In the genomic region with DNA sequence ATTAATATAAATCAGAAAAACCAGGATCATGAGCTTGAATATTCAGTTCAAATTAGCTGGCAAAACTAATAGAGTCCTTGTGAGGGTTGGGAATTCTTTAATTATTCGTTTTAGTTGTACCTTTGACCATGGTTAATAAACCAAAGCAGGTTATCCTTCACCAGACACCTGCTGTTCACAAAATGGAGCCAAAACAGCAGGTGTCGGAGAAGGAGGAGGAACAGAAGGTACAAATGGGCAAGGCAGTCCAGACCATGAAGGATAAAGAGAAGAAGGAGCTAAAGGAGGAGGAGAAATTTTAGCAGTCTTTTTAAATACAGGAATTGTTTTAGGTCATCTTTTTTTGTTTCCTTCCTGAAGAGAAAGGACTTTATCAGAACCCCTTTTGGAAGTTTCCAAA, we compare ENCODE assay signal across 13 cellular contexts.
DNase-seq lines count a peak whose midpoint lies in the region; ATAC-seq and TF ChIP-seq lines count a peak whose summit lies in the region.
"Had no signal": no experiment of that assay in that cellular context is flagged by ENCODE, and none has a peak within 500 bp of the region (broad histone marks: within the 10 kb centered on the region; RNA-seq: fewer than 3 reads in every experiment).

No MANE protein-coding gene starts in this region.

- ATAC-seq in HG03095 (IDR thresholded peaks at IDR 0.05; ENCODE audit: unreplicated experiment), result no peak

- H3K36me3 Mint-ChIP-seq in nephron (ENCODE audit: low read depth), result no peaks in the 10 kb centered on the region
- H3K36me3 Mint-ChIP-seq in activated T-cell treated with anti-CD3 and anti-CD28 coated beads, Interleukin-2, amount 50 U/mL, for 24 hours (ENCODE audit: low read depth), result no peaks in the 10 kb centered on the region
- H3K36me3 Mint-ChIP-seq: CD14-positive monocyte; CD4-positive, alpha-beta memory T cell; IgD-negative memory B cell had no signal

- in situ Hi-C loops in G401 (cut with HindIII; ENCODE audit: low sequenced_read_pairs), result no loop called here

- peak overlapping the region in 2 of 3 experiments; percentile 11 to 13 for H3K27ac Mint-ChIP-seq in nephron
- H3K27ac Mint-ChIP-seq in activated T-cell treated with anti-CD3 and anti-CD28 coated beads, Interleukin-2, amount 50 U/mL, for 24 hours, result no peak overlapping the region
- H3K27ac Mint-ChIP-seq: CD14-positive monocyte, HFFc6, IgD-negative memory B cell had no signal

- H3K4me3 Mint-ChIP-seq in nephron, result no peak overlapping the region
- H3K4me3 Mint-ChIP-seq in activated T-cell treated with anti-CD3 and anti-CD28 coated beads, Interleukin-2, amount 50 U/mL, for 24 hours, result no peak overlapping the region
- H3K4me3 Mint-ChIP-seq: CD14-positive monocyte; CD4-positive, alpha-beta memory T cell; HFFc6; IgD-negative memory B cell had no signal

- peaks cover 18% of the 10 kb centered on the region for H3K4me1 Mint-ChIP-seq in nephron
- H3K4me1 Mint-ChIP-seq in activated T-cell treated with anti-CD3 and anti-CD28 coated beads, Interleukin-2, amount 50 U/mL, for 24 hours (ENCODE audit: low read depth), result peaks cover 20% of the 10 kb centered on the region
- H3K4me1 Mint-ChIP-seq: CD14-positive monocyte, IgD-negative memory B cell had no signal

- peaks cover 7% of the 10 kb centered on the region for H3K9me3 Mint-ChIP-seq in nephron
- no peaks in the 10 kb centered on the region for H3K9me3 Mint-ChIP-seq in activated T-cell treated with anti-CD3 and anti-CD28 coated beads, Interleukin-2, amount 50 U/mL, for 24 hours
- H3K9me3 Mint-ChIP-seq: CD4-positive, alpha-beta memory T cell; HFFc6; IgD-negative memory B cell had no signal

- DNase-seq in DMS 273 (lab: John Stamatoyannopoulos, UW; ENCODE audit: unreplicated experiment) (peak; percentile 11), DMS 273 treated with DMSO at 0.1 percent for 48 hours (lab: John Stamatoyannopoulos, UW) (no peak), G401 (ENCODE audit: low spot score) (peak; percentile 89), NCI-H69 (lab: John Stamatoyannopoulos, UW) (peak; percentile 52)
- no peak for DNase-seq in activated T-cell treated with anti-CD3 and anti-CD28 coated beads, Interleukin-2, amount 50 U/mL, for 24 hours
- DNase-seq: AML-193, GOT3 had no signal

- no peaks in the 10 kb centered on the region for H3K27me3 Mint-ChIP-seq in nephron (ENCODE audit: low read depth)
- H3K27me3 Mint-ChIP-seq in activated T-cell treated with anti-CD3 and anti-CD28 coated beads, Interleukin-2, amount 50 U/mL, for 24 hours, result peaks cover 53% of the 10 kb centered on the region

- TF ChIP-seq CTCF in nephron (IDR thresholded peaks at IDR 0.05; ENCODE audit: unreplicated experiment in 3 of 3), result no peak

Comparison
In these comparisons a context has a peak if more than half of its experiments do, and no peak if none do; other contexts are left out.
1. DNase-seq: peak in DMS 273 (single experiment), G401 (single experiment) and NCI-H69 (single experiment); none in DMS 273 treated with DMSO at 0.1 percent for 48 hours (single experiment) and activated T-cell treated with anti-CD3 and anti-CD28 coated beads, Interleukin-2, amount 50 U/mL, for 24 hours (single experiment).